ENCODE assay signal across 23 cellular contexts in genomic region chr15:96219681-96220080, GRCh38.
DNase-seq lines count a peak whose midpoint lies in the region; ATAC-seq, FAIRE-seq and TF ChIP-seq lines count a peak whose summit lies in the region.
"Had no signal": no experiment of that assay in that cellular context is flagged by ENCODE, and none has a peak within 500 bp of the region (broad histone marks: within the 10 kb centered on the region; RNA-seq: fewer than 3 reads in every experiment).

No MANE protein-coding gene starts in this region.

- CTCF ChIA-PET in A673 (lab: Charles Lee) (no interaction called here), GM12878 (lab: Yijun Ruan, JAX) (no interaction called here)

- H3K36me3 Mint-ChIP-seq in HFFc6 (ENCODE audit: low read depth), result peaks cover 16% of the 10 kb centered on the region
- H3K36me3 Mint-ChIP-seq: CD14-positive monocyte; CD4-positive, alpha-beta memory T cell; CD4-positive, CD25-positive, alpha-beta regulatory T cell had no signal

- SMC1A ChIA-PET in GM12878 (lab: Charles Lee; ENCODE audit: uncharacterized antibody, unreplicated experiment), result interaction anchor here (1.2 kb wide), 1 partner anchor 177 kb away, joined by 4 read pairs; no protein-coding TSS in a partner anchor

- intact Hi-C loops in A673 (cut with micrococcal nuclease; ENCODE audit: unreplicated experiment) (no loop called here), GM12878 (cut with micrococcal nuclease; ENCODE audit: unreplicated experiment) (no loop called here)

- H3K27me3 Mint-ChIP-seq in HFFc6 (ENCODE audit: insufficient read depth), result no peaks in the 10 kb centered on the region; the same call in 1 of the 2 replicates

- no peak overlapping the region for H3K4me3 Mint-ChIP-seq in HFFc6
- H3K4me3 Mint-ChIP-seq: CD14-positive monocyte; CD4-positive, alpha-beta memory T cell; CD4-positive, CD25-positive, alpha-beta regulatory T cell; CD8-positive, alpha-beta memory T cell had no signal

- H3K4me1 ChIP-seq in A673 (ENCODE audit: insufficient read depth, low read length, poor library complexity, severe bottlenecking) (peaks cover 17% of the 10 kb centered on the region), GM12878 (ENCODE audit: control insufficient read depth, insufficient read depth, low read length) (no peaks in the 10 kb centered on the region)
- H3K4me1 ChIP-seq: A549, BE2C, BLaER1 had no signal

- TF ChIP-seq CTCF in A673 (conservative IDR thresholded peaks at IDR 0.05; ENCODE audit: low read depth, low read length) (no peak), GM12865 (IDR thresholded peaks at IDR 0.05; ENCODE audit: insufficient read depth, low read depth, low read length, missing control alignments) (no peak), GM12878 (IDR thresholded peaks at IDR 0.05 in 2 of 3, conservative IDR thresholded peaks at IDR 0.05 in 1 of 3; ENCODE audit: control insufficient read depth in 2 of 3, extremely low read depth in 1 of 3, insufficient read depth in 1 of 3, low read depth in 3 of 3, low read length in 3 of 3) (no peak), HFFc6 (IDR thresholded peaks at IDR 0.05) (no peak)

- POLR2A ChIA-PET in A673 (lab: Charles Lee; ENCODE audit: low non-redundant PET), result no interaction called here
- POLR2A ChIA-PET in GM12878 (lab: Charles Lee), result interaction anchor here (0.6 kb wide), 1 partner anchor 60 kb away, joined by 5 read pairs; no protein-coding TSS in a partner anchor

- 31% methylated on average over 3 of the region's 3 CpGs for WGBS in GM12878 (ENCODE audit: insufficient coverage, insufficient replicate concordance, low lambda C conversion rate, missing lambda C conversion rate)

- TF ChIP-seq EP300 in GM12878 (IDR thresholded peaks at IDR 0.05; ENCODE audit: borderline replicate concordance in 1 of 2, control insufficient read depth in 1 of 2, low read depth in 2 of 2, low read length in 2 of 2), result no peak

- H2AFZ ChIP-seq in GM12878 (ENCODE audit: control insufficient read depth, low read depth, low read length), result no peak overlapping the region

- FAIRE-seq in GM12878 (lab: Jason Lieb, UNC), result no peak
- FAIRE-seq: A549, D721Med, G401.6, GM18507 had no signal

- peaks cover 5% of the 10 kb centered on the region for H3K27me3 ChIP-seq in A673 (replicated peaks; ENCODE audit: insufficient read depth, low read depth, low read length, poor library complexity)
- H3K27me3 ChIP-seq in GM12878 (replicated peaks in 1 of 2; ENCODE audit: control insufficient read depth in 2 of 2, insufficient read depth in 2 of 2, low read length in 1 of 2), result no peaks in the 10 kb centered on the region
- H3K27me3 ChIP-seq: BE2C, BLaER1 had no signal

- TF ChIP-seq RAD21 in GM12878 (IDR thresholded peaks at IDR 0.05; ENCODE audit: insufficient read depth, low read depth, low read length), result no peak

- H4K20me1 ChIP-seq in GM12878 (ENCODE audit: control insufficient read depth, insufficient read depth), result no peaks in the 10 kb centered on the region
- H4K20me1 ChIP-seq: BLaER1 had no signal

- H3K9me3 Mint-ChIP-seq in HFFc6, result no peaks in the 10 kb centered on the region

- RAD21 ChIA-PET in GM12878 (lab: Charles Lee; ENCODE audit: unreplicated experiment), result interaction anchor here (1.5 kb wide), 1 partner anchor 38 kb away, joined by 3 read pairs; no protein-coding TSS in a partner anchor

- H3K9me3 ChIP-seq in A673 (ENCODE audit: low read depth, low read length, poor library complexity, severe bottlenecking) (no peaks in the 10 kb centered on the region), GM12878 (replicated peaks; ENCODE audit: control insufficient read depth, insufficient read depth, low read length) (no peaks in the 10 kb centered on the region; the same call in 2 of the 3 replicates)
- H3K9me3 ChIP-seq: BE2C, BLaER1, Caco-2 had no signal

- no peak overlapping the region for H3K27ac ChIP-seq in A673 (ENCODE audit: low read depth, low read length, poor library complexity, severe bottlenecking)
- H3K27ac ChIP-seq in GM12878 (ENCODE audit: control insufficient read depth, insufficient read depth), result no peak overlapping the region
- H3K27ac ChIP-seq: 22Rv1, A549, BLaER1 had no signal

- H3K79me2 ChIP-seq in GM12878 (ENCODE audit: control insufficient read depth, insufficient read depth, low read length), result no peaks in the 10 kb centered on the region

- H3K4me2 ChIP-seq in GM12878 (ENCODE audit: control insufficient read depth, insufficient read depth), result no peak overlapping the region
- H3K4me2 ChIP-seq: A549, BLaER1 had no signal

- H3K4me1 Mint-ChIP-seq in HFFc6 (ENCODE audit: low read depth), result 0 out of 2 replicates have a peak, but pooled peaks cover 4% of the 10 kb centered on the region
- H3K4me1 Mint-ChIP-seq: CD14-positive monocyte; CD4-positive, alpha-beta memory T cell; CD4-positive, CD25-positive, alpha-beta regulatory T cell; CD8-positive, alpha-beta memory T cell had no signal

- H3K36me3 ChIP-seq in A673 (ENCODE audit: insufficient read depth, low read length, poor library complexity, severe bottlenecking), result no peaks in the 10 kb centered on the region
- H3K36me3 ChIP-seq in GM12878 (ENCODE audit: control insufficient read depth in 2 of 2, insufficient read depth in 2 of 2, low read length in 1 of 2), result no peaks in the 10 kb centered on the region
- H3K36me3 ChIP-seq: BE2C, BLaER1 had no signal

- H3K9ac ChIP-seq in GM12878 (ENCODE audit: control insufficient read depth, insufficient read depth, low read length), result no peak overlapping the region
- H3K9ac ChIP-seq: BLaER1 had no signal

- H3K4me3 ChIP-seq in A673 (ENCODE audit: low read depth, low read length, poor library complexity, severe bottlenecking), result no peak overlapping the region
- H3K4me3 ChIP-seq in GM12865 (ENCODE audit: low read depth, low read length), result no peak overlapping the region
- H3K4me3 ChIP-seq in GM12878, result no peak overlapping the region
- H3K4me3 ChIP-seq: A549, BLaER1 had no signal

- no TSS peak for BruUV-seq in A673 (replicated peaks; lab: Mats Ljungman, UMichigan)
- BruUV-seq in GM12878 (replicated peaks; lab: Mats Ljungman, UMichigan), result no TSS peak

- DNase-seq in A673 (ENCODE audit: low spot score), result peak; percentile 82
- peak; percentile 11 for DNase-seq in GM12865 (ENCODE audit: low read depth)
- DNase-seq in GM12878 (ENCODE audit: low read depth, low spot score), result no peak
- DNase-seq in COR-L47 (lab: John Stamatoyannopoulos, UW), result no peak
- no peak for DNase-seq in HFFc6
- DNase-seq: ACHN; BE2C; C1 segment of cervical spinal cord; Caco-2; Calu3; CD4-positive, alpha-beta memory T cell; CD4-positive, CD25-positive, alpha-beta regulatory T cell; CD8-positive, alpha-beta memory T cell; DMS79 treated with DMSO at 0.1 percent for 48 hours; GF-D8 had no signal

- H3K27ac Mint-ChIP-seq in HFFc6, result no peak overlapping the region
- H3K27ac Mint-ChIP-seq: CD14-positive monocyte; CD4-positive, alpha-beta memory T cell; CD4-positive, CD25-positive, alpha-beta regulatory T cell; CD8-positive, alpha-beta memory T cell had no signal

- ATAC-seq in GM12878 (peak; percentile 58), GM18858 (IDR thresholded peaks at IDR 0.05; ENCODE audit: unreplicated experiment) (no peak)
- ATAC-seq: A549 had no signal

- in situ Hi-C loops in GM12878 (cut with MboI), result no loop called here

- no peak for TF ChIP-seq POLR2A in GM12878 (IDR thresholded peaks at IDR 0.05; ENCODE audit: low read depth, low read length)

TF ChIP-seq in GM12878, 131 proteins besides CTCF, POLR2A, EP300 and RAD21:
- TF ChIP-seq RAD51 (IDR thresholded peaks at IDR 0.05), result no peak
- TF ChIP-seq RUNX3 (IDR thresholded peaks at IDR 0.05; ENCODE audit: low read length), result peak; percentile 27
- TF ChIP-seq JUNB (IDR thresholded peaks at IDR 0.05), result 0 out of 2 replicates have a peak, but pooled peaks have one; percentile 4

Comparison
In these comparisons a context has a peak if more than half of its experiments do, and no peak if none do; other contexts are left out.
1. DNase-seq: peak in A673 (single experiment) and GM12865 (single experiment); none in GM12878 (single experiment), COR-L47 (single experiment) and HFFc6 (single experiment).